8 cellular contexts compared by ENCODE assay signal in the genomic region with DNA sequence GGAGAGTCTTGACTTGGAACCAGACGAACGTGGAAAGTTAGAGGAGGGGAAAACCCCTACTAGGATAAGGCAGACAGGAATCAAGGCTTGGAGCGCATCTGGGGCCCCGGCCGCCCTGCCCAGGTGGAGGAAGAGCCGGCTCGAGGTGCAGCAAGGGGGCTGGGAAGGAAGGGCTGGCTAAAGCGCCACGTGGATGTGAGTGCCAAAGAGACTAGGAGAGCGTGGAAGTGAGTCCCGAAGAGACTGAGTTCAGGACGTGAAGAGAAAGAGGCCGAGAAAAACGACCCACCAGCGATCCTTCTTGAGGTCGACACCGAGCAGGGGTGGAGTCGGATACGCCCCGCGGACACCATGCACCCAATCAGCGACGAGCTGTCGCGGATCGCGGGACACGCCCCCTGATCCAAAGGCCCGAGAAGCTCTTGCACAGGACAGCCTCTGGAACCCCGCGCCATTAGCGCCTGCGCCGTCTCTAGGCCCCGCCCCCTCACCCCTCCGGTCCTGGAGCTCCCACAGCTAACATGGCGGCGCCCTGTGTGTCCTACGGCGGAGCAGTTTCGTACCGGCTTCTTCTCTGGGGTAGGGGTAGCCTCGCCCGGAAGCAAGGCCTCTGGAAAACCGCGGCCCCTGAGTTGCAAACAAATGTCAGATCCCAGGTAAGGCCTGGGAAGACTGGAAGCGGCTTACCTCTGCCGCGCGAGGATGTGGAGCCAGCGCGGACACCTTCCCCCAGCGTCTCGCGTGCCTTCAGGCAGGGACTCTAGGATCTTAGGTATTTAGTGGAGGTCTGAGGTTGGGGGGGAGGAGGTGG. TPM values are rescaled to one million over a fixed set of nuclear protein-coding genes. Genes with fewer than 3 reads are reported as not detected.
DNase-seq lines count a peak whose midpoint lies in the region; ATAC-seq, FAIRE-seq and TF ChIP-seq lines count a peak whose summit lies in the region.

A gene (plus strand): TSS at position 498 of the 811 bp plus-strand sequence. CDS start 24 bp downstream, at position 522.

- H4K20me1 ChIP-seq in OCI-LY7 (ENCODE audit: insufficient read depth, low read length) (no peaks in the 10 kb centered on the region), endothelial cell of umbilical vein (replicated peaks; ENCODE audit: control insufficient read depth, extremely low read depth, insufficient read depth, low read length) (no peaks in the 10 kb centered on the region)

- TF ChIP-seq CTCF in D721Med (IDR thresholded peaks at IDR 0.05; ENCODE audit: insufficient read depth, missing control alignments) (no peak), OCI-LY7 (conservative IDR thresholded peaks at IDR 0.05; ENCODE audit: low read length) (no peak), endothelial cell of umbilical vein (IDR thresholded peaks at IDR 0.05; ENCODE audit: extremely low read depth in 1 of 2, insufficient read depth in 1 of 2, low read depth in 1 of 2, low read length in 2 of 2) (no peak)

- CTCF ChIA-PET in OCI-LY7 (lab: Charles Lee; ENCODE audit: unreplicated experiment): interaction anchor here (0.6 to 1.2 kb wide), 3 partner anchors 61 to 1911 kb away, joined by 3 to 6 read pairs (median 3); no protein-coding TSS in a partner anchor
- CTCF ChIA-PET in endothelial cell of umbilical vein (lab: Charles Lee): interaction anchor here (0.6 to 1.9 kb wide), 5 partner anchors 11 to 188 kb away, joined by 3 to 10 read pairs (median 4); no protein-coding TSS in a partner anchor

- no peaks in the 10 kb centered on the region for H3K9me2 ChIP-seq in OCI-LY7 (ENCODE audit: insufficient read depth, low read length)

- DNase-seq in D721Med (ENCODE audit: insufficient read length, low spot score) (peak; percentile 80), HuH-7.5 (ENCODE audit: low spot score) (peak; percentile 73), OCI-LY7 (ENCODE audit: low spot score) (peak; percentile 97), activated T-cell treated with anti-CD3 and anti-CD28 coated beads for 1 hour (ENCODE audit: low read depth) (peak; percentile 96), endothelial cell of umbilical vein (ENCODE audit: low read depth, low spot score) (peak; percentile 99), middle frontal gyrus (ENCODE audit: extremely low spot score, low spot score) (peak; percentile 93)
- peak; percentile 95 to 98 for DNase-seq in stimulated activated CD8-positive, alpha-beta memory T cell treated with anti-CD3 and anti-CD28 coated beads, Interleukin-2, amount 100 ng/mL, for 48 hours (ENCODE audit: low read depth in 2 of 2)

- no peak for FAIRE-seq in D721Med (lab: Jason Lieb, UNC)
- peak; percentile 99 for FAIRE-seq in endothelial cell of umbilical vein (lab: Jason Lieb, UNC)

- dilution Hi-C loops in endothelial cell of umbilical vein (cut with MboI; ENCODE audit: extremely low pct_ligation_motif_present, low sequenced_read_pairs): no loop called here

- peaks cover 22% of the 10 kb centered on the region for H3K4me1 ChIP-seq in OCI-LY7 (ENCODE audit: insufficient read depth, low read length, poor library complexity, severe bottlenecking)
- peaks cover 10% of the 10 kb centered on the region for H3K4me1 ChIP-seq in endothelial cell of umbilical vein (ENCODE audit: control insufficient read depth, extremely low read depth, insufficient read depth, low read length)

- H3K36me3 ChIP-seq in OCI-LY7 (ENCODE audit: insufficient read depth, low read length): peaks cover 9% of the 10 kb centered on the region; the same call in 1 of the 2 replicates
- no peaks in the 10 kb centered on the region for H3K36me3 ChIP-seq in endothelial cell of umbilical vein (ENCODE audit: control insufficient read depth in 2 of 2, extremely low read depth in 1 of 2, insufficient read depth in 2 of 2, low read length in 2 of 2)

- H3K9me3 ChIP-seq in OCI-LY7 (ENCODE audit: low read length) (no peaks in the 10 kb centered on the region), endothelial cell of umbilical vein (replicated peaks; ENCODE audit: control insufficient read depth, insufficient read depth, low read length) (no peaks in the 10 kb centered on the region)

- no TSS peak for BruUV-seq in OCI-LY7 (replicated peaks; lab: Mats Ljungman, UMichigan)
- BruUV-seq in endothelial cell of umbilical vein (replicated peaks; lab: Mats Ljungman, UMichigan): no TSS peak

- peak within 1 kb of the TSS; percentile 90 for H2AFZ ChIP-seq in OCI-LY7 (ENCODE audit: low read length)
- H2AFZ ChIP-seq in endothelial cell of umbilical vein (ENCODE audit: low read depth, low read length): peak within 1 kb of the TSS; percentile 96

- H3K4me3 ChIP-seq in OCI-LY7 (ENCODE audit: low read depth, low read length, poor library complexity, severe bottlenecking) (peak within 1 kb of the TSS; percentile 95), endothelial cell of umbilical vein (replicated peaks in 1 of 3; ENCODE audit: insufficient read depth in 1 of 3, low read depth in 1 of 3, low read length in 3 of 3) (peak within 1 kb of the TSS; percentile 68 to 90 (median 74))

- H3K4me2 ChIP-seq in OCI-LY7 (ENCODE audit: low read length): peak within 1 kb of the TSS; percentile 86
- peak within 1 kb of the TSS; percentile 96 for H3K4me2 ChIP-seq in endothelial cell of umbilical vein (ENCODE audit: insufficient read depth, low read length)

- no peaks in the 10 kb centered on the region for H3K27me3 ChIP-seq in endothelial cell of umbilical vein (ENCODE audit: control insufficient read depth in 2 of 2, insufficient read depth in 2 of 2, low read length in 2 of 2)

- TF ChIP-seq POLR2A in endothelial cell of umbilical vein (IDR thresholded peaks at IDR 0.05; ENCODE audit: low read depth, low read length): peak; percentile 96

- H3K9ac ChIP-seq in endothelial cell of umbilical vein (replicated peaks; ENCODE audit: extremely low read depth, insufficient read depth, low read length): peak within 1 kb of the TSS; percentile 92

- H3K79me2 ChIP-seq in OCI-LY7 (ENCODE audit: insufficient read depth, low read depth, low read length) (peaks cover 44% of the 10 kb centered on the region), endothelial cell of umbilical vein (ENCODE audit: control insufficient read depth, insufficient read depth, low read length) (peaks cover 19% of the 10 kb centered on the region)

- H3K27ac ChIP-seq in OCI-LY7 (ENCODE audit: low read depth, low read length, poor library complexity, severe bottlenecking): peak within 1 kb of the TSS; percentile 39
- peak within 1 kb of the TSS; percentile 48 for H3K27ac ChIP-seq in endothelial cell of umbilical vein (ENCODE audit: insufficient read depth, low read depth, low read length)

- intact Hi-C loops in OCI-LY7 (cut with micrococcal nuclease; ENCODE audit: unreplicated experiment) (loop anchor here (1.0 to 5.0 kb wide), 2 partner anchors 61 to 185 kb away; a partner anchor contains a TSS), endothelial cell of umbilical vein (cut with micrococcal nuclease) (loop anchor here (5.0 kb wide), 1 partner anchor 180 kb away; no protein-coding TSS in a partner anchor)

- H3K9me1 ChIP-seq in endothelial cell of umbilical vein (replicated peaks; ENCODE audit: control insufficient read depth, extremely low read depth, insufficient read depth, low read length): no peaks in the 10 kb centered on the region

- POLR2A ChIA-PET in OCI-LY7 (lab: Charles Lee): interaction anchor here (0.5 to 2.0 kb wide), 19 partner anchors 10 to 551 kb away, joined by 3 to 12 read pairs (median 3); no protein-coding TSS in a partner anchor
- POLR2A ChIA-PET in endothelial cell of umbilical vein (lab: Charles Lee): interaction anchor here (1.0 kb wide), 1 partner anchor 12 kb away, joined by 3 read pairs; no protein-coding TSS in a partner anchor

- ATAC-seq in GM21526 (IDR thresholded peaks at IDR 0.05; ENCODE audit: low FRiP score, unreplicated experiment): peak; percentile 99

TF ChIP-seq in endothelial cell of umbilical vein, 7 proteins besides CTCF, POLR2A, EP300 and RAD21:
- TF ChIP-seq POLR2AphosphoS5 (IDR thresholded peaks at IDR 0.05; ENCODE audit: insufficient read depth, low read depth, low read length): peak; percentile 85
- TF ChIP-seq, protein P1, sequence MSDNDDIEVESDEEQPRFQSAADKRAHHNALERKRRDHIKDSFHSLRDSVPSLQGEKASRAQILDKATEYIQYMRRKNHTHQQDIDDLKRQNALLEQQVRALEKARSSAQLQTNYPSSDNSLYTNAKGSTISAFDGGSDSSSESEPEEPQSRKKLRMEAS (IDR thresholded peaks at IDR 0.05; ENCODE audit: insufficient read depth, insufficient read length): no peak
TF ChIP-seq in endothelial cell of umbilical vein: peak in this region for 1.

RNA-seq across cellular contexts. Expression of the gene that starts here (rescaled TPM):
- 25.9 and 32.1 TPM in 2 replicates for total RNA-seq in OCI-LY7 (2014; rRNA removed; shearing (Covaris generic))
- total RNA-seq in OCI-LY7 (2022) (41.1 and 42.6 TPM in 2 replicates), endothelial cell of umbilical vein (21.8 and 23.9 TPM in 2 replicates)
- 10.9 and 14.5 TPM in 2 replicates for polyA plus RNA-seq in endothelial cell of umbilical vein
- 22.1 and 28.7 TPM in 2 replicates for polyA plus RNA-seq in endothelial cell of umbilical vein (2011; cell fraction: cytosol; rRNA removed)
- polyA plus RNA-seq in endothelial cell of umbilical vein (2011; cell fraction: nucleus; rRNA removed): 24.8 and 32.7 TPM in 2 replicates
- 29.2 and 34.3 TPM in 2 replicates for polyA plus RNA-seq in endothelial cell of umbilical vein (2012)
- polyA minus RNA-seq in endothelial cell of umbilical vein: 10.7 and 13.4 TPM in 2 replicates
- polyA minus RNA-seq in endothelial cell of umbilical vein (2011; cell fraction: cytosol; rRNA and poly(A)+ RNA removed): 17.1 TPM
- 5.0 and 5.4 TPM in 2 replicates for polyA minus RNA-seq in endothelial cell of umbilical vein (2011; cell fraction: nucleus; rRNA and poly(A)+ RNA removed)

Comparison
In these comparisons a context has a peak if more than half of its experiments do, and no peak if none do; other contexts are left out.
1. Peak in every context shown above with its lines: DNase-seq, ATAC-seq, H3K4me3 ChIP-seq and H3K27ac ChIP-seq.